Comparison of ENCODE assay signal across 1 cellular context in genomic region chr14:42855159-42855558, GRCh38.
TF ChIP-seq lines count a peak whose summit lies in the region.

No MANE protein-coding gene starts in this region.

TF ChIP-seq in GM23338, 12 proteins besides CTCF, POLR2A, EP300 and RAD21 (continued from another document):
- TF ChIP-seq EZH2phosphoT487 (IDR thresholded peaks at IDR 0.05; ENCODE audit: unreplicated experiment), result no peak
- TF ChIP-seq ZNF114 (CRISPR knock-in tag; IDR thresholded peaks at IDR 0.05), result no peak
- TF ChIP-seq, protein P1, sequence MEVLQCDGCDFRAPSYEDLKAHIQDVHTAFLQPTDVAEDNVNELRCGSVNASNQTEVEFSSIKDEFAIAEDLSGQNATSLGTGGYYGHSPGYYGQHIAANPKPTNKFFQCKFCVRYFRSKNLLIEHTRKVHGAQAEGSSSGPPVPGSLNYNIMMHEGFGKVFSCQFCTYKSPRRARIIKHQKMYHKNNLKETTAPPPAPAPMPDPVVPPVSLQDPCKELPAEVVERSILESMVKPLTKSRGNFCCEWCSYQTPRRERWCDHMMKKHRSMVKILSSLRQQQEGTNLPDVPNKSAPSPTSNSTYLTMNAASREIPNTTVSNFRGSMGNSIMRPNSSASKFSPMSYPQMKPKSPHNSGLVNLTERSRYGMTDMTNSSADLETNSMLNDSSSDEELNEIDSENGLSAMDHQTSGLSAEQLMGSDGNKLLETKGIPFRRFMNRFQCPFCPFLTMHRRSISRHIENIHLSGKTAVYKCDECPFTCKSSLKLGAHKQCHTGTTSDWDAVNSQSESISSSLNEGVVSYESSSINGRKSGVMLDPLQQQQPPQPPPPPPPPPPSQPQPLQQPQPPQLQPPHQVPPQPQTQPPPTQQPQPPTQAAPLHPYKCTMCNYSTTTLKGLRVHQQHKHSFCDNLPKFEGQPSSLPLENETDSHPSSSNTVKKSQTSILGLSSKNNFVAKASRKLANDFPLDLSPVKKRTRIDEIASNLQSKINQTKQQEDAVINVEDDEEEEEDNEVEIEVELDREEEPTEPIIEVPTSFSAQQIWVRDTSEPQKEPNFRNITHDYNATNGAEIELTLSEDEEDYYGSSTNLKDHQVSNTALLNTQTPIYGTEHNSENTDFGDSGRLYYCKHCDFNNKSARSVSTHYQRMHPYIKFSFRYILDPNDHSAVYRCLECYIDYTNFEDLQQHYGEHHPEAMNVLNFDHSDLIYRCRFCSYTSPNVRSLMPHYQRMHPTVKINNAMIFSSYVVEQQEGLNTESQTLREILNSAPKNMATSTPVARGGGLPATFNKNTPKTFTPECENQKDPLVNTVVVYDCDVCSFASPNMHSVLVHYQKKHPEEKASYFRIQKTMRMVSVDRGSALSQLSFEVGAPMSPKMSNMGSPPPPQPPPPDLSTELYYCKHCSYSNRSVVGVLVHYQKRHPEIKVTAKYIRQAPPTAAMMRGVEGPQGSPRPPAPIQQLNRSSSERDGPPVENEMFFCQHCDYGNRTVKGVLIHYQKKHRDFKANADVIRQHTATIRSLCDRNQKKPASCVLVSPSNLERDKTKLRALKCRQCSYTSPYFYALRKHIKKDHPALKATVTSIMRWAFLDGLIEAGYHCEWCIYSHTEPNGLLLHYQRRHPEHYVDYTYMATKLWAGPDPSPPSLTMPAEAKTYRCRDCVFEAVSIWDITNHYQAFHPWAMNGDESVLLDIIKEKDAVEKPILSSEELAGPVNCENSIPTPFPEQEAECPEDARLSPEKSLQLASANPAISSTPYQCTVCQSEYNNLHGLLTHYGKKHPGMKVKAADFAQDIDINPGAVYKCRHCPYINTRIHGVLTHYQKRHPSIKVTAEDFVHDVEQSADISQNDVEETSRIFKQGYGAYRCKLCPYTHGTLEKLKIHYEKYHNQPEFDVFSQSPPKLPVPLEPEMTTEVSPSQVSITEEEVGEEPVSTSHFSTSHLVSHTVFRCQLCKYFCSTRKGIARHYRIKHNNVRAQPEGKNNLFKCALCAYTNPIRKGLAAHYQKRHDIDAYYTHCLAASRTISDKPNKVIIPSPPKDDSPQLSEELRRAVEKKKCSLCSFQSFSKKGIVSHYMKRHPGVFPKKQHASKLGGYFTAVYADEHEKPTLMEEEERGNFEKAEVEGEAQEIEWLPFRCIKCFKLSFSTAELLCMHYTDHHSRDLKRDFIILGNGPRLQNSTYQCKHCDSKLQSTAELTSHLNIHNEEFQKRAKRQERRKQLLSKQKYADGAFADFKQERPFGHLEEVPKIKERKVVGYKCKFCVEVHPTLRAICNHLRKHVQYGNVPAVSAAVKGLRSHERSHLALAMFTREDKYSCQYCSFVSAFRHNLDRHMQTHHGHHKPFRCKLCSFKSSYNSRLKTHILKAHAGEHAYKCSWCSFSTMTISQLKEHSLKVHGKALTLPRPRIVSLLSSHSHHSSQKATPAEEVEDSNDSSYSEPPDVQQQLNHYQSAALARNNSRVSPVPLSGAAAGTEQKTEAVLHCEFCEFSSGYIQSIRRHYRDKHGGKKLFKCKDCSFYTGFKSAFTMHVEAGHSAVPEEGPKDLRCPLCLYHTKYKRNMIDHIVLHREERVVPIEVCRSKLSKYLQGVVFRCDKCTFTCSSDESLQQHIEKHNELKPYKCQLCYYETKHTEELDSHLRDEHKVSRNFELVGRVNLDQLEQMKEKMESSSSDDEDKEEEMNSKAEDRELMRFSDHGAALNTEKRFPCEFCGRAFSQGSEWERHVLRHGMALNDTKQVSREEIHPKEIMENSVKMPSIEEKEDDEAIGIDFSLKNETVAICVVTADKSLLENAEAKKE (CRISPR knock-in tag; IDR thresholded peaks at IDR 0.05), result no peak
- no peak for TF ChIP-seq CREB1 (CRISPR knock-in tag; IDR thresholded peaks at IDR 0.05; ENCODE audit: low read depth)
- TF ChIP-seq POLR2AphosphoS5 (IDR thresholded peaks at IDR 0.05; ENCODE audit: low read depth), result no peak
TF ChIP-seq in GM23338: peak in this region for 0.
